ENCODE assay signal across 8 cellular contexts in genomic region chr3:194685050-194685722, GRCh38. TPM values are rescaled to one million over a fixed set of nuclear protein-coding genes. Genes with fewer than 3 reads are reported as not detected.
DNase-seq lines count a peak whose midpoint lies in the region; ATAC-seq, FAIRE-seq and TF ChIP-seq lines count a peak whose summit lies in the region.

No MANE protein-coding gene starts in this region.

- DNase-seq in endothelial cell (ENCODE audit: low spot score) (no peak), HTR-8/SVneo (ENCODE audit: insufficient read length, low spot score) (no peak), NK-92 (lab: John Stamatoyannopoulos, UW; ENCODE audit: unreplicated experiment) (no peak), putamen (ENCODE audit: low spot score) (no peak)

- no peak for FAIRE-seq in HTR-8/SVneo (lab: Jason Lieb, UNC)

- H3K36me3 ChIP-seq in HUES64 (ENCODE audit: insufficient read depth, low read length) (no peaks in the 10 kb centered on the region), skeletal muscle satellite cell (ENCODE audit: insufficient read depth, low read length) (no peaks in the 10 kb centered on the region)

- 68% methylated on average over 15 of the region's 15 CpGs for WGBS in HUES64

- no peaks in the 10 kb centered on the region for H3K9me3 Mint-ChIP-seq in endothelial cell (ENCODE audit: unreplicated experiment)

- H3K4me1 ChIP-seq in HUES64 (ENCODE audit: insufficient read depth, low read length): peaks cover 16% of the 10 kb centered on the region
- peaks cover 34% of the 10 kb centered on the region for H3K4me1 ChIP-seq in skeletal muscle satellite cell (ENCODE audit: control insufficient read depth, insufficient read depth, low read length)

- H3K4me1 Mint-ChIP-seq in endothelial cell (ENCODE audit: unreplicated experiment): peaks cover 37% of the 10 kb centered on the region

- peak overlapping the region; percentile 73 for H3K4me3 ChIP-seq in HUES64 (ENCODE audit: low read length)
- peak overlapping the region; percentile 87 for H3K4me3 ChIP-seq in skeletal muscle satellite cell (ENCODE audit: low read length)

- no peak overlapping the region for H3K27ac ChIP-seq in HUES64 (ENCODE audit: low read depth, low read length)

- H3K4me3 Mint-ChIP-seq in endothelial cell (ENCODE audit: unreplicated experiment): peak overlapping the region; percentile 94

- peak overlapping the region; percentile 98 for H3K4me2 ChIP-seq in skeletal muscle satellite cell (ENCODE audit: low read length)

- ATAC-seq in GM21381 (IDR thresholded peaks at IDR 0.05; ENCODE audit: unreplicated experiment): peak; percentile 9
- no peak for ATAC-seq in GM18519 (IDR thresholded peaks at IDR 0.05; ENCODE audit: low FRiP score, unreplicated experiment)

- H3K9me3 ChIP-seq in HUES64 (ENCODE audit: insufficient read depth, low read depth, low read length) (no peaks in the 10 kb centered on the region), skeletal muscle satellite cell (replicated peaks; ENCODE audit: low read length) (no peaks in the 10 kb centered on the region)

- no peak for TF ChIP-seq CTCF in endothelial cell (IDR thresholded peaks at IDR 0.05; ENCODE audit: unreplicated experiment)

- H3K36me3 Mint-ChIP-seq in endothelial cell (ENCODE audit: low read depth, unreplicated experiment): peaks cover 5% of the 10 kb centered on the region

- peak overlapping the region; percentile 57 for H3K27ac Mint-ChIP-seq in endothelial cell (ENCODE audit: unreplicated experiment)

- peaks cover 11% of the 10 kb centered on the region for H3K27me3 Mint-ChIP-seq in endothelial cell (ENCODE audit: unreplicated experiment)

- no peak overlapping the region for H3K9ac ChIP-seq in HUES64 (ENCODE audit: low read depth, low read length)
- peak overlapping the region; percentile 28 for H3K9ac ChIP-seq in skeletal muscle satellite cell (ENCODE audit: low read depth, low read length)

- H3K27me3 ChIP-seq in HUES64 (ENCODE audit: insufficient read depth, low read length) (peaks cover 36% of the 10 kb centered on the region), skeletal muscle satellite cell (ENCODE audit: control insufficient read depth, insufficient read depth, low read length) (no peaks in the 10 kb centered on the region)

RNA-seq across cellular contexts. Expression of gene FAM43A, which starts 0.5 kb away (rescaled TPM):
- 3.6 TPM for polyA plus RNA-seq in HUES64 (2013, experiment 1 of 2)
- 4.0 TPM for polyA plus RNA-seq in HUES64 (2013, experiment 2 of 2)
- total RNA-seq in endothelial cell (ENCODE audit: unreplicated experiment): 33.5 TPM
- 2.3 and 3.5 TPM in 2 replicates for total RNA-seq in skeletal muscle satellite cell (2012; rRNA removed)

RNA-seq across cellular contexts. Expression of gene LSG1, which starts 13.2 kb away (rescaled TPM):
- polyA plus RNA-seq in HUES64 (2013, experiment 1 of 2): 43.6 TPM
- 32.9 TPM for polyA plus RNA-seq in HUES64 (2013, experiment 2 of 2)
- total RNA-seq in endothelial cell (ENCODE audit: unreplicated experiment): 35.8 TPM
- total RNA-seq in skeletal muscle satellite cell (2012; rRNA removed): 36.5 and 40.6 TPM in 2 replicates

RNA-seq across cellular contexts. Expression of gene TMEM44, which starts 52.0 kb away (rescaled TPM):
- polyA plus RNA-seq in HUES64 (2013, experiment 1 of 2): 10.2 TPM
- 11.7 TPM for polyA plus RNA-seq in HUES64 (2013, experiment 2 of 2)
- total RNA-seq in endothelial cell (ENCODE audit: unreplicated experiment): 51.1 TPM
- total RNA-seq in skeletal muscle satellite cell (2012; rRNA removed): 12.5 and 15.2 TPM in 2 replicates
